ENCODE assay signal across 7 cellular contexts in the genomic region with DNA sequence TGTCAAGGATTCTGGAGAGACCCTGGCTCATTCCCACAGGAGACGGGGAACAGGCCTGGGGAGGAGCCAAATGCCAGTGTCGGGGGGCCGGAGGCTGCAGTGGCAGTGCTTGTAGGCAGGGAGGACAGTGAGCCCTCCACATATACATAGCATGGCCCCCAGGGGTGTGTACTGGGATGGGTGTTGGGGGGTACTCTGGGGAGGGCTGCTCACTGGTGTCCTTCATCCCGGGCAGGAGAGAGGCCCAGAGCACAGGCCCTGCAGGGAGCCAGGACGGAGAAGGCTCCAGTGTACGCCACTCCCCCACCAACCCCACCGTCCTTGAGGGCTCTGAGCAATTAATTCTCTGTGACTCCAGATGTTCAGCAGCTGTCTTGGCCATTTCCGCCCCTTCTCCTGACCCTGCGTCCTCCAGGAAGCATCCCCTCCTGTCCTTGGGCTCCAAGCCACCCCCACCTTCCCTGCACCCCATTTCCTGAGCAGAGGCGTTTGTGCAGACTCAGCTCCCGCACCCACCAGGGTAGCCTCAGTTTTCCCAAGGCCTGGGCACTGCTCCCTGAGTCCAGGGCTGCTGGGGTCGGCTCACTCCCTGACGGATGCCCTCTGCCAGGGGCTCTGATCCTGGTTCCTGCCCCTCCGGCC. TPM values are rescaled to one million over a fixed set of nuclear protein-coding genes. Genes with fewer than 3 reads are reported as not detected.
DNase-seq lines count a peak whose midpoint lies in the region; ATAC-seq and TF ChIP-seq lines count a peak whose summit lies in the region.
"Had no signal": no experiment of that assay in that cellular context is flagged by ENCODE, and none has a peak within 500 bp of the region (broad histone marks: within the 10 kb centered on the region; RNA-seq: fewer than 3 reads in every experiment).

No MANE protein-coding gene starts in this region.

- no peaks in the 10 kb centered on the region for H3K36me3 Mint-ChIP-seq in brain
- peaks cover 0 to 4% (median 4%) of the 10 kb centered on the region in 3 donors for H3K36me3 Mint-ChIP-seq in naive thymus-derived CD8-positive, alpha-beta T cell

- H3K4me1 ChIP-seq in ES-I3 (ENCODE audit: insufficient read depth, low read length): peaks cover 26% of the 10 kb centered on the region; the same call in 1 of the 2 replicates

- no peak for ATAC-seq in naive thymus-derived CD8-positive, alpha-beta T cell
- no peak for ATAC-seq in GM18873 (IDR thresholded peaks at IDR 0.05; ENCODE audit: low FRiP score, unreplicated experiment)
- ATAC-seq in GM19397 (IDR thresholded peaks at IDR 0.05; ENCODE audit: unreplicated experiment): no peak

- H3K9me3 Mint-ChIP-seq in brain: no peaks in the 10 kb centered on the region
- H3K9me3 Mint-ChIP-seq in naive thymus-derived CD8-positive, alpha-beta T cell: no peaks in the 10 kb centered on the region

- no peaks in the 10 kb centered on the region for H3K36me3 ChIP-seq in ES-I3 (ENCODE audit: insufficient read depth, low read length)

- peaks cover 22% of the 10 kb centered on the region for H3K27me3 Mint-ChIP-seq in brain
- no peaks in the 10 kb centered on the region for H3K27me3 Mint-ChIP-seq in naive thymus-derived CD8-positive, alpha-beta T cell

- POLR2A ChIA-PET in naive thymus-derived CD8-positive, alpha-beta T cell (lab: Charles Lee): interaction anchor here (0.7 to 1.3 kb wide), 3 partner anchors 110 to 337 kb away, joined by 3 to 4 read pairs (median 3); a partner anchor contains a TSS

- no peak for TF ChIP-seq CTCF in brain (conservative IDR thresholded peaks at IDR 0.05)

- H3K4me1 Mint-ChIP-seq in brain: peaks cover 23% of the 10 kb centered on the region
- H3K4me1 Mint-ChIP-seq in naive thymus-derived CD8-positive, alpha-beta T cell: peaks cover 12 to 41% (median 33%) of the 10 kb centered on the region in 4 donors

- H3K27ac Mint-ChIP-seq in brain: peak overlapping the region in 3 of 5 experiments; percentile 85 to 91 (median 87)
- H3K27ac Mint-ChIP-seq in naive thymus-derived CD8-positive, alpha-beta T cell: peak overlapping the region; percentile 24 to 94 (median 78)

- no peaks in the 10 kb centered on the region for H3K9me3 ChIP-seq in ES-I3 (ENCODE audit: control insufficient read depth, insufficient read depth, low read length)

- peak overlapping the region; percentile 12 for H3K9ac ChIP-seq in ES-I3 (ENCODE audit: low read depth, low read length)

- peak overlapping the region in 2 of 5 experiments; percentile 35 to 66 for H3K4me3 Mint-ChIP-seq in brain
- peak overlapping the region in 7 of 10 donors; percentile 49 to 85 (median 75) for H3K4me3 Mint-ChIP-seq in naive thymus-derived CD8-positive, alpha-beta T cell

- no peak for DNase-seq in naive thymus-derived CD8-positive, alpha-beta T cell
- DNase-seq in GOT3 (lab: John Stamatoyannopoulos, UW): no peak
- DNase-seq: DMS153 had no signal

RNA-seq across cellular contexts. Expression of a gene that starts 3.4 kb away (rescaled TPM):
- polyA plus RNA-seq in brain (ENCODE audit: insufficient read depth, low read depth, low replicate concordance): not detected
- not detected for total RNA-seq in naive thymus-derived CD8-positive, alpha-beta T cell
- polyA plus RNA-seq in naive thymus-derived CD8-positive, alpha-beta T cell: under 1 TPM; 0.29 to 0.60 (median 0.57) TPM

RNA-seq across cellular contexts. Expression of a gene that starts 7.2 kb away (rescaled TPM):
- polyA plus RNA-seq in brain (ENCODE audit: insufficient read depth, low read depth, low replicate concordance): 99.4 TPM
- 10 to 100 TPM; 39.3 to 42.0 TPM for total RNA-seq in naive thymus-derived CD8-positive, alpha-beta T cell
- polyA plus RNA-seq in naive thymus-derived CD8-positive, alpha-beta T cell: 10 to 100 TPM; 56.4 to 79.0 (median 68.3) TPM

RNA-seq across cellular contexts. Expression of a gene that starts 26.8 kb away (rescaled TPM):
- 16.4 TPM for polyA plus RNA-seq in brain (ENCODE audit: insufficient read depth, low read depth, low replicate concordance)
- not detected for total RNA-seq in naive thymus-derived CD8-positive, alpha-beta T cell
- under 1 TPM; 0.06 to 0.08 (median 0.06) TPM for polyA plus RNA-seq in naive thymus-derived CD8-positive, alpha-beta T cell

RNA-seq across cellular contexts. Expression of a gene that starts 37.1 kb away (rescaled TPM):
- polyA plus RNA-seq in brain (ENCODE audit: insufficient read depth, low read depth, low replicate concordance): 77.8 TPM
- total RNA-seq in naive thymus-derived CD8-positive, alpha-beta T cell: 10 to 100 TPM; 51.8 to 52.9 TPM
- polyA plus RNA-seq in naive thymus-derived CD8-positive, alpha-beta T cell: 1 to 10 TPM; 4.7 to 7.1 (median 6.7) TPM

Comparison
In these comparisons a context has a peak if more than half of its experiments do, and no peak if none do; other contexts are left out.
1. RNA of a gene that starts 26.8 kb away (polyA plus RNA-seq): 16.4 TPM in brain (single experiment); 0.06 to 0.08 TPM in naive thymus-derived CD8-positive, alpha-beta T cell; every median in the first group is over 10 times any median in the second.